ENCODE assay signal across 1 cellular context in genomic region chr17:11598274-11599221, GRCh38.
TF ChIP-seq lines count a peak whose summit lies in the region.

Gene DNAH9 (plus strand): TSS chr17:11598470. CDS start chr17:11598499, 29 bp downstream.

TF ChIP-seq in A549, 52 proteins besides CTCF, POLR2A, EP300 and RAD21 (continued from another document):
- TF ChIP-seq REST (IDR thresholded peaks at IDR 0.05), result no peak
- TF ChIP-seq RCOR1 (IDR thresholded peaks at IDR 0.05; ENCODE audit: low read depth, low read length), result no peak
